In the genomic region with DNA sequence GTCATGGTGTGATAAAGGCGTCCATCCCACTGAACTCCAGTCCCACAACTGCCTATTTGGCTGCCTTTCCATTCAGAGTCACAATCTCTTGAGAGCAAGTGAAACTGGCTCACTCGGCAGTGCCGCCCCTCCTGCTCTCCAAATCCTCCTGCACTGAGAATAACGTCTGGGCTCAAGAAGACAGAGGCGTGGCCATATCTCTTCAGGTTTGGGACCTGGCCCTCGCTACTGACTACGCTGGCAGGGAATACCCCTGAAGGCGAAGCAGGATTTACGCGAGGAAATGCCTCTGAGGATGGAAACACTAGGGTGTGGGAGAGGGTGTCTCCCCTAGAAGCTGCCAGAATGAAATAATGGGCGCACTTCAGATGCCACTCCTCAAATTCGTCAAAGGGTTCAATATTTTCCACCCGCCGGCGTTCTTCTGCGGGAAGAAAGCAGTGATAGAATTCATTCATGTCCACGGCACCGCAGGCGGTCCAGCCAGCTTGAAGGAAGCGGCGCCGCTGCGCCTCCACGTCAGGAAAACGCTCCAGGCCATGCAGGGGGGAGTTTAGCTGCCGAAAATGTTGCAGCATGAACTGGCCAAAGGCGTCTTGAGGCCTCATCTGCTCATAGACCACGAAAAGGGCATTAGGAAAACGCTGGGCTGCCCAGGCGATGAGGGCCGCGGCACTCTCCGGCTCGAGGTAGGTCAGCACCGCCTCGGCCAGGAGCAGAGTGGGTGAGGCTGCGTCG, we compare ENCODE assay signal across 8 cellular contexts. TPM values are rescaled to one million over a fixed set of nuclear protein-coding genes. Genes with fewer than 3 reads are reported as not detected.
DNase-seq lines count a peak whose midpoint lies in the region; ATAC-seq and TF ChIP-seq lines count a peak whose summit lies in the region.

No MANE protein-coding gene starts in this region.

- no peak for TF ChIP-seq RAD21 in HCT116 (IDR thresholded peaks at IDR 0.05; ENCODE audit: low read depth)

- no peak for TF ChIP-seq CTCF in AG09309 (IDR thresholded peaks at IDR 0.05; ENCODE audit: control insufficient read depth, insufficient read depth, low read depth, low read length, missing control alignments)
- no peak for TF ChIP-seq CTCF in HCT116 (IDR thresholded peaks at IDR 0.05 in 2 of 3, conservative IDR thresholded peaks at IDR 0.05 in 1 of 3; ENCODE audit: borderline replicate concordance in 1 of 3, insufficient read depth in 1 of 3, low read depth in 2 of 3, low read length in 2 of 3)

- peaks cover 28% of the 10 kb centered on the region for H3K4me1 Mint-ChIP-seq in activated naive CD4-positive, alpha-beta T cell treated with anti-CD3 and anti-CD28 coated beads for 36 hours (ENCODE audit: low read depth)

- peak overlapping the region; percentile 95 for H3K4me3 Mint-ChIP-seq in activated naive CD4-positive, alpha-beta T cell treated with anti-CD3 and anti-CD28 coated beads for 36 hours

- no peaks in the 10 kb centered on the region for H3K9me2 ChIP-seq in HCT116 (ENCODE audit: insufficient read depth)

- CTCF ChIA-PET in HCT116 (lab: Charles Lee) = no interaction called here
- CTCF ChIA-PET in activated naive CD4-positive, alpha-beta T cell treated with anti-CD3 and anti-CD28 coated beads for 36 hours (lab: Charles Lee) = interaction anchor here (0.6 kb wide), 1 partner anchor 412 kb away, joined by 3 read pairs; no protein-coding TSS in a partner anchor

- BruUV-seq in HCT116 (replicated peaks; lab: Mats Ljungman, UMichigan) = no TSS peak

- intact Hi-C loops in HCT116 (cut with micrococcal nuclease) = no loop called here
- intact Hi-C loops in activated naive CD4-positive, alpha-beta T cell treated with anti-CD3 and anti-CD28 coated beads for 36 hours (cut with micrococcal nuclease) = loop anchor here (1.0 kb wide), 2 partner anchors 181 to 420 kb away; no protein-coding TSS in a partner anchor
- intact Hi-C loops in Right ventricle myocardium superior (cut with DNase I) = no loop called here

- peak; percentile 3 for DNase-seq in AG09309 (ENCODE audit: low read depth)
- no peak for DNase-seq in HCT116 (ENCODE audit: low read depth, low spot score)
- DNase-seq in activated naive CD4-positive, alpha-beta T cell treated with anti-CD3 and anti-CD28 coated beads for 36 hours = peak; percentile 12
- DNase-seq in Right ventricle myocardium superior = no peak
- peak; percentile 4 for DNase-seq in pons (ENCODE audit: low spot score)
- DNase-seq in mesenteric fat pad (ENCODE audit: low spot score) = no peak
- no peak for DNase-seq in NCI-H2196 (lab: John Stamatoyannopoulos, UW; ENCODE audit: unreplicated experiment)

- peaks cover 34% of the 10 kb centered on the region for H3K36me3 Mint-ChIP-seq in activated naive CD4-positive, alpha-beta T cell treated with anti-CD3 and anti-CD28 coated beads for 36 hours (ENCODE audit: low read depth)

- H3K79me2 ChIP-seq in HCT116 (ENCODE audit: insufficient read depth, low read length) = peaks cover 10% of the 10 kb centered on the region; the same call in 1 of the 2 replicates

- no peaks in the 10 kb centered on the region for H3K27me3 Mint-ChIP-seq in activated naive CD4-positive, alpha-beta T cell treated with anti-CD3 and anti-CD28 coated beads for 36 hours (ENCODE audit: low read depth)

- H3K9ac ChIP-seq in HCT116 (ENCODE audit: low read length) = peak overlapping the region; percentile 67

- H3K9me3 Mint-ChIP-seq in activated naive CD4-positive, alpha-beta T cell treated with anti-CD3 and anti-CD28 coated beads for 36 hours = no peaks in the 10 kb centered on the region

- peak overlapping the region; percentile 61 for H3K4me2 ChIP-seq in HCT116 (ENCODE audit: low read length)

- H3K4me3 ChIP-seq in AG09309 (ENCODE audit: control insufficient read depth, low read depth, low read length) (peak overlapping the region; percentile 90), HCT116 (replicated peaks in 1 of 2; ENCODE audit: low read depth in 1 of 2, low read length in 2 of 2) (peak overlapping the region; percentile 64 to 70)

- peak overlapping the region; percentile 97 for H3K27ac Mint-ChIP-seq in activated naive CD4-positive, alpha-beta T cell treated with anti-CD3 and anti-CD28 coated beads for 36 hours

- H4K20me1 ChIP-seq in HCT116 (ENCODE audit: insufficient read depth) = no peaks in the 10 kb centered on the region

- RAD21 ChIA-PET in HCT116 (lab: Charles Lee; ENCODE audit: low non-redundant PET in 1 of 2, low total read pairs in 2 of 2, uncharacterized antibody in 2 of 2, unreplicated experiment in 2 of 2) = no interaction called here

- no peaks in the 10 kb centered on the region for H3K27me3 ChIP-seq in HCT116 (ENCODE audit: insufficient read depth, low read length)

- H3K4me1 ChIP-seq in HCT116 (ENCODE audit: control insufficient read depth in 1 of 2, insufficient read depth in 2 of 2, low read length in 2 of 2) = peaks cover 4 to 14% of the 10 kb centered on the region in 2 experiments; a peak in 3 of 4 replicates

- H2AFZ ChIP-seq in HCT116 (ENCODE audit: low read depth, low read length, poor library complexity, severe bottlenecking) = no peak overlapping the region

- POLR2A ChIA-PET in HCT116 (lab: Charles Lee) = no interaction called here

- no peaks in the 10 kb centered on the region for H3K9me3 ChIP-seq in HCT116 (ENCODE audit: control insufficient read depth in 1 of 2, insufficient read depth in 1 of 2, low read depth in 1 of 2, low read length in 2 of 2)

- no peak for ATAC-seq in HCT116
- peak; percentile 23 for ATAC-seq in Right ventricle myocardium superior (ENCODE audit: poor library complexity)
- no peak for ATAC-seq in HG02938 (IDR thresholded peaks at IDR 0.05; ENCODE audit: unreplicated experiment)

- peak overlapping the region; percentile 65; the same call in 1 of the 2 replicates for H3K27ac ChIP-seq in HCT116 (ENCODE audit: low read depth, low read length)

- TF ChIP-seq POLR2A in HCT116 (IDR thresholded peaks at IDR 0.05; ENCODE audit: borderline replicate concordance, extremely low read depth, insufficient read depth, insufficient read length) = no peak

- no peaks in the 10 kb centered on the region for H3K36me3 ChIP-seq in HCT116 (ENCODE audit: control insufficient read depth in 1 of 2, insufficient read depth in 2 of 2, low read length in 2 of 2)

TF ChIP-seq in HCT116, 20 proteins besides CTCF, POLR2A, EP300 and RAD21 (continues in another document):
- TF ChIP-seq ZFX (IDR thresholded peaks at IDR 0.05) (no peak), ZBTB33 (IDR thresholded peaks at IDR 0.05; ENCODE audit: extremely low read depth, insufficient replicate concordance, low read length) (no peak), POLR2AphosphoS5 (IDR thresholded peaks at IDR 0.05; ENCODE audit: low read depth, low read length) (no peak)

RNA-seq across cellular contexts. Expression of gene LCMT2, which starts 1.0 kb away (rescaled TPM):
- total RNA-seq in HCT116 (2021; ENCODE audit: unreplicated experiment) = 4.7 TPM
- polyA plus RNA-seq in HCT116 (2012) = 2.3 and 3.7 TPM in 2 replicates
- 1 to 10 TPM; 4.2 to 4.3 TPM for total RNA-seq in activated naive CD4-positive, alpha-beta T cell treated with anti-CD3 and anti-CD28 coated beads for 36 hours
- 4.8 TPM for total RNA-seq in Right ventricle myocardium superior
- 9.5 TPM for total RNA-seq in mesenteric fat pad

RNA-seq across cellular contexts. Expression of gene TGM7, which starts 27.3 kb away (rescaled TPM):
- total RNA-seq in HCT116 (2021; ENCODE audit: unreplicated experiment) = not detected
- polyA plus RNA-seq in HCT116 (2012) = not detected in 2 replicates
- not detected for total RNA-seq in activated naive CD4-positive, alpha-beta T cell treated with anti-CD3 and anti-CD28 coated beads for 36 hours
- not detected for total RNA-seq in Right ventricle myocardium superior
- total RNA-seq in mesenteric fat pad = not detected

RNA-seq across cellular contexts. Expression of gene ZSCAN29, which starts 41.5 kb away (rescaled TPM):
- total RNA-seq in HCT116 (2021; ENCODE audit: unreplicated experiment) (27.3 TPM), Right ventricle myocardium superior (11.7 TPM), mesenteric fat pad (24.3 TPM)
- 10.0 and 13.2 TPM in 2 replicates for polyA plus RNA-seq in HCT116 (2012)
- total RNA-seq in activated naive CD4-positive, alpha-beta T cell treated with anti-CD3 and anti-CD28 coated beads for 36 hours = 10 to 100 TPM; 13.6 to 13.9 TPM

RNA-seq across cellular contexts. Expression of gene TUBGCP4, which starts 41.5 kb away (rescaled TPM):
- 38.6 TPM for total RNA-seq in HCT116 (2021; ENCODE audit: unreplicated experiment)
- 12.2 and 15.0 TPM in 2 replicates for polyA plus RNA-seq in HCT116 (2012)
- total RNA-seq in activated naive CD4-positive, alpha-beta T cell treated with anti-CD3 and anti-CD28 coated beads for 36 hours = 10 to 100 TPM; 34.5 to 35.3 TPM
- total RNA-seq in Right ventricle myocardium superior = 11.1 TPM
- total RNA-seq in mesenteric fat pad = 13.5 TPM

Comparison
In these comparisons a context has a peak if more than half of its experiments do, and no peak if none do; other contexts are left out.
1. DNase-seq: peak in AG09309 (single experiment), activated naive CD4-positive, alpha-beta T cell treated with anti-CD3 and anti-CD28 coated beads for 36 hours (single experiment) and pons (single experiment); none in HCT116 (single experiment), Right ventricle myocardium superior (single experiment), mesenteric fat pad (single experiment) and NCI-H2196 (single experiment).